2 cellular contexts compared by ENCODE assay signal in the genomic region with DNA sequence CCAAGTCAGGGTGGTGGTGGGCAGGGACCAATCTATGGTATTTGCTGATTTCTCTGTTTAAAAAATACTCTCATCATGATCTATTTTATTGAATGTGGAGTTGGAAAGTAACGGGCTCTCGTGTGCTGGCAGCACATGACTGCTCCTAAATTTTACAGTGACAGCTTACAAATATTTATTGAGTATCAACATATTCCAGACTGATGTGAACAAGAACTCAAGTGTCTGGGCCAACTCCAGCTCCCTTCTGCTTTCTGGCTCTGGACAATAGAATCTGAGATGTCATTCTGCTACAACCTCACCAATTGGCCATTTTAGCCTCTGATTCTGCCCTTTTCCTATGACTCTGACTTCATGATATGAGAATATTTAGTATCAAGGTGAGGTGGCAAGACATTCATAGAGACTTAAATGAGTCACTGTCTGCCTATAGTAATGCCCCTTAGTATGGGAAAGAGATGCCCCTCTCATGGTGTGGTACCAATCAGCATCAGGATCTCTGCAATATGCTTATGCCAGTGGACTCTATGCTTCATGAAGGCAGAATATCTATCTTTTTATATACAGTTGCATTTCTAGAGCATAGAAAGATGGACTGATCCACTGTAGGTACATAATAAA.
TF ChIP-seq lines count a peak whose summit lies in the region.

No MANE protein-coding gene starts in this region.

TF ChIP-seq in SK-N-SH treated with all-trans-retinoic acid at 6 μM for 48 hours, 23 proteins besides CTCF, POLR2A, EP300 and RAD21 (continued from another document):
- TF ChIP-seq, protein P1, sequence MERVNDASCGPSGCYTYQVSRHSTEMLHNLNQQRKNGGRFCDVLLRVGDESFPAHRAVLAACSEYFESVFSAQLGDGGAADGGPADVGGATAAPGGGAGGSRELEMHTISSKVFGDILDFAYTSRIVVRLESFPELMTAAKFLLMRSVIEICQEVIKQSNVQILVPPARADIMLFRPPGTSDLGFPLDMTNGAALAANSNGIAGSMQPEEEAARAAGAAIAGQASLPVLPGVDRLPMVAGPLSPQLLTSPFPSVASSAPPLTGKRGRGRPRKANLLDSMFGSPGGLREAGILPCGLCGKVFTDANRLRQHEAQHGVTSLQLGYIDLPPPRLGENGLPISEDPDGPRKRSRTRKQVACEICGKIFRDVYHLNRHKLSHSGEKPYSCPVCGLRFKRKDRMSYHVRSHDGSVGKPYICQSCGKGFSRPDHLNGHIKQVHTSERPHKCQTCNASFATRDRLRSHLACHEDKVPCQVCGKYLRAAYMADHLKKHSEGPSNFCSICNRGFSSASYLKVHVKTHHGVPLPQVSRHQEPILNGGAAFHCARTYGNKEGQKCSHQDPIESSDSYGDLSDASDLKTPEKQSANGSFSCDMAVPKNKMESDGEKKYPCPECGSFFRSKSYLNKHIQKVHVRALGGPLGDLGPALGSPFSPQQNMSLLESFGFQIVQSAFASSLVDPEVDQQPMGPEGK (CRISPR knock-in tag; IDR thresholded peaks at IDR 0.05; ENCODE audit: borderline replicate concordance) = no peak
- TF ChIP-seq ZNF565 (CRISPR knock-in tag; conservative IDR thresholded peaks at IDR 0.05; ENCODE audit: low read depth) = no peak
- TF ChIP-seq PPARA (CRISPR knock-in tag; IDR thresholded peaks at IDR 0.05; ENCODE audit: borderline replicate concordance) = no peak
- no peak for TF ChIP-seq OSR1 (CRISPR knock-in tag; IDR thresholded peaks at IDR 0.05)
- no peak for TF ChIP-seq ZFP3 (CRISPR knock-in tag; IDR thresholded peaks at IDR 0.05)
- no peak for TF ChIP-seq RARB (CRISPR knock-in tag; IDR thresholded peaks at IDR 0.05)
- no peak for TF ChIP-seq ESRRG (CRISPR knock-in tag; IDR thresholded peaks at IDR 0.05)
- TF ChIP-seq, protein P2, sequence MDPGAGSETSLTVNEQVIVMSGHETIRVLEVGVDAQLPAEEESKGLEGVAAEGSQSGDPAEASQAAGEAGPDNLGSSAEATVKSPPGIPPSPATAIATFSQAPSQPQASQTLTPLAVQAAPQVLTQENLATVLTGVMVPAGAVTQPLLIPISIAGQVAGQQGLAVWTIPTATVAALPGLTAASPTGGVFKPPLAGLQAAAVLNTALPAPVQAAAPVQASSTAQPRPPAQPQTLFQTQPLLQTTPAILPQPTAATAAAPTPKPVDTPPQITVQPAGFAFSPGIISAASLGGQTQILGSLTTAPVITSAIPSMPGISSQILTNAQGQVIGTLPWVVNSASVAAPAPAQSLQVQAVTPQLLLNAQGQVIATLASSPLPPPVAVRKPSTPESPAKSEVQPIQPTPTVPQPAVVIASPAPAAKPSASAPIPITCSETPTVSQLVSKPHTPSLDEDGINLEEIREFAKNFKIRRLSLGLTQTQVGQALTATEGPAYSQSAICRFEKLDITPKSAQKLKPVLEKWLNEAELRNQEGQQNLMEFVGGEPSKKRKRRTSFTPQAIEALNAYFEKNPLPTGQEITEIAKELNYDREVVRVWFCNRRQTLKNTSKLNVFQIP (CRISPR knock-in tag; IDR thresholded peaks at IDR 0.05; ENCODE audit: borderline replicate concordance, low read depth) = no peak
- no peak for TF ChIP-seq BACH2 (CRISPR knock-in tag; IDR thresholded peaks at IDR 0.05; ENCODE audit: borderline replicate concordance)
- no peak for TF ChIP-seq ARNTL (CRISPR knock-in tag; IDR thresholded peaks at IDR 0.05; ENCODE audit: borderline replicate concordance, low read depth)

TF ChIP-seq in SK-N-SH, 30 proteins besides CTCF, POLR2A, EP300 and RAD21 (continued from another document):
- TF ChIP-seq RXRA (IDR thresholded peaks at IDR 0.05; ENCODE audit: borderline replicate concordance, low read depth) = no peak
